ENCODE assay signal across 1 cellular context in the genomic region with DNA sequence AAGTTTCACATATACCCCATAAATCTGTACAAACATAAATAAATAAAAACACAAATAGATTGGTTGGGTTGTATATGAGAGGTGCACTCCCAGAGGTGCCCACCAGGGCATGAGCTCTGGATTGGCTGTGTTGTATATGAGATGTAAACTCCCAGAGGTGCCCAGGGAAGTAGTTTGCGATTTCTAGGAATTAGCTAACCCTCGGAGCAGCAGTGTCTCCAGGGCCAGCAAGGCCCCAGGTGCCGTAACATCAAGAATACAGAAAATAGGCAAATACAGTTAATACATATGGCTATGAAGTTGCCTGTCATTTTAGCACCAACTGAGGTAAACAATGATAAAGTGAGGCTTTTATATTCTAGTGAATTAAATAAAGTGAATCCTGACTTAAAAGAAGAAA.
TF ChIP-seq lines count a peak whose summit lies in the region.

No MANE protein-coding gene starts in this region.

TF ChIP-seq in IMR-90, 13 proteins besides CTCF, POLR2A, EP300 and RAD21 (continued from another document):
- TF ChIP-seq, protein P1, sequence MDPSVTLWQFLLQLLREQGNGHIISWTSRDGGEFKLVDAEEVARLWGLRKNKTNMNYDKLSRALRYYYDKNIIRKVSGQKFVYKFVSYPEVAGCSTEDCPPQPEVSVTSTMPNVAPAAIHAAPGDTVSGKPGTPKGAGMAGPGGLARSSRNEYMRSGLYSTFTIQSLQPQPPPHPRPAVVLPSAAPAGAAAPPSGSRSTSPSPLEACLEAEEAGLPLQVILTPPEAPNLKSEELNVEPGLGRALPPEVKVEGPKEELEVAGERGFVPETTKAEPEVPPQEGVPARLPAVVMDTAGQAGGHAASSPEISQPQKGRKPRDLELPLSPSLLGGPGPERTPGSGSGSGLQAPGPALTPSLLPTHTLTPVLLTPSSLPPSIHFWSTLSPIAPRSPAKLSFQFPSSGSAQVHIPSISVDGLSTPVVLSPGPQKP (IDR thresholded peaks at IDR 0.05; ENCODE audit: borderline replicate concordance, low read depth, low read length): no peak
- TF ChIP-seq BHLHE40 (IDR thresholded peaks at IDR 0.05; ENCODE audit: low read depth, low read length): no peak
- TF ChIP-seq CEBPB (IDR thresholded peaks at IDR 0.05; ENCODE audit: low read depth, low read length): no peak
- no peak for TF ChIP-seq CHD1 (IDR thresholded peaks at IDR 0.05; ENCODE audit: low read depth, low read length)
- TF ChIP-seq MAFK (IDR thresholded peaks at IDR 0.05; ENCODE audit: low read depth, low read length): no peak
